Comparison of ENCODE assay signal across 12 cellular contexts in the genomic region with DNA sequence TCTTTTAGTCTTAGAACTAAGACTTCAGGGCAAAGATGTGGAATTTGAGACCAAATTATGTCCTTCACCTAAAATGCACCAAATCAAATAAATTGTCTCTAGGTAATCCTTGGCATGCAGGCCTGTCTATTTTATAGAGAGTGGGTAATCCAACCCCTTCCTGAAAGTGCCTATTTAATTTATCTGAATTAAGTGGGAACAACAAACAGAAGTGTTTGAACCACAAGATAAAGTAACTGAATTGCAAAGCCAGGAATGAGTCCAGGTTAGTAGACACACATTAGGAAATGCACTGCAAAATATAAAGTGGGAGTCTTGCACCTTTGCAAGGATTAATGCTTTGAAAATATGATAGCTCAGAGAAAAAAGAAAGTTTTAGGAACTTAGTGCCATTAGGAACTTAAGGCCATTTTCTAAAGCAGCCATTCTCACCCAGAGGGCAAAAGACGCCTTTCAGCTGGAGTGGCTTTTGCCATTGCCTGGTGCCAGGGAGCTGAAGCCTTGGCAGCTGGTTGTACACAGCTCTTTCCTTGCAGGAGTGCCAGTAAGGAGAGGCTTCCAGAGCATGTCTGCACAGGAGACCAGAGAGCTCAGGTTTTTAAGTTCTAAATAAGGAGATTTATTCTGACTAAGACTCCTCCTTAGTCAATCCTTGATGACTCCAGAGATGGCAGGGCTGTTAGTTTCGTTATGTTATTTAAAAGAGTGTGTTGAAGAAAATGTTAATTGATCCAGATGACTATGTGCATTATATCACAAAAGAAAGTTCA.
DNase-seq lines count a peak whose midpoint lies in the region; ATAC-seq and TF ChIP-seq lines count a peak whose summit lies in the region.
"Had no signal": no experiment of that assay in that cellular context is flagged by ENCODE, and none has a peak within 500 bp of the region (broad histone marks: within the 10 kb centered on the region; RNA-seq: fewer than 3 reads in every experiment).

No MANE protein-coding gene starts in this region.

- no peaks in the 10 kb centered on the region for H3K9me3 ChIP-seq in heart right ventricle
- H3K9me3 ChIP-seq in thyroid gland: no peaks in the 10 kb centered on the region
- no peaks in the 10 kb centered on the region for H3K9me3 ChIP-seq in HAP-1
- no peaks in the 10 kb centered on the region for H3K9me3 ChIP-seq in CD8-positive, alpha-beta T cell (ENCODE audit: low read length)
- H3K9me3 ChIP-seq: ascending aorta, lower lobe of right lung had no signal

- intact Hi-C loops in heart right ventricle (cut with DNase I): no loop called here
- intact Hi-C loops in thyroid gland (cut with DNase I): no loop called here
- intact Hi-C loops in CD8-positive, alpha-beta T cell (cut with DNase I, micrococcal nuclease): no loop called here

- H3K36me3 Mint-ChIP-seq in activated naive CD4-positive, alpha-beta T cell treated with anti-CD3 and anti-CD28 coated beads, Interleukin-2, amount 50 U/mL, for 72 hours: no peaks in the 10 kb centered on the region
- H3K36me3 Mint-ChIP-seq in CD8-positive, alpha-beta T cell: no peaks in the 10 kb centered on the region

- no peak overlapping the region for H3K4me3 Mint-ChIP-seq in CD8-positive, alpha-beta T cell

- no peaks in the 10 kb centered on the region for H3K27me3 ChIP-seq in heart right ventricle
- H3K27me3 ChIP-seq in thyroid gland: no peaks in the 10 kb centered on the region
- H3K27me3 ChIP-seq in HAP-1 (ENCODE audit: low read depth): no peaks in the 10 kb centered on the region
- H3K27me3 ChIP-seq in CD8-positive, alpha-beta T cell (ENCODE audit: insufficient read depth, low read length): no peaks in the 10 kb centered on the region
- H3K27me3 ChIP-seq: ascending aorta had no signal

- 66 to 69% methylated on average over 2 of the region's 2 CpGs for WGBS in heart right ventricle, 2 donors
- WGBS in thyroid gland, 2 donors: 49 to 52% methylated on average over 2 of the region's 2 CpGs

- H3K27me3 Mint-ChIP-seq in CD8-positive, alpha-beta T cell (ENCODE audit: low read depth): peaks cover 6% of the 10 kb centered on the region

- TF ChIP-seq POLR2A in thyroid gland (IDR thresholded peaks at IDR 0.05): no peak

- in situ Hi-C loops in HAP-1 (cut with MboI; ENCODE audit: low sequenced_read_pairs): no loop called here

- H3K4me3 ChIP-seq in heart right ventricle (no peak overlapping the region), thyroid gland (replicated peaks in 1 of 3) (no peak overlapping the region), HAP-1 (no peak overlapping the region)
- H3K4me3 ChIP-seq in CD8-positive, alpha-beta T cell (ENCODE audit: low read depth, low read length): no peak overlapping the region
- H3K4me3 ChIP-seq: ascending aorta, lower lobe of right lung had no signal

- H3K27ac Mint-ChIP-seq in activated naive CD4-positive, alpha-beta T cell treated with anti-CD3 and anti-CD28 coated beads, Interleukin-2, amount 50 U/mL, for 72 hours: peak overlapping the region; percentile 86 to 89
- H3K27ac Mint-ChIP-seq in CD8-positive, alpha-beta T cell: no peak overlapping the region

- peak overlapping the region; percentile 53 for H3K27ac ChIP-seq in VCaP
- no peak overlapping the region for H3K27ac ChIP-seq in heart right ventricle
- H3K27ac ChIP-seq in thyroid gland: peak overlapping the region in 1 of 3 donors; percentile 42
- no peak overlapping the region for H3K27ac ChIP-seq in CD8-positive, alpha-beta T cell (ENCODE audit: low read depth, low read length)
- H3K27ac ChIP-seq: ascending aorta, lower lobe of right lung had no signal

- no peak for TF ChIP-seq CTCF in VCaP (conservative IDR thresholded peaks at IDR 0.05)
- TF ChIP-seq CTCF in heart right ventricle (IDR thresholded peaks at IDR 0.05): no peak
- TF ChIP-seq CTCF in thyroid gland (IDR thresholded peaks at IDR 0.05): no peak
- no peak for TF ChIP-seq CTCF in CD8-positive, alpha-beta T cell (IDR thresholded peaks at IDR 0.05)

- H3K9me3 Mint-ChIP-seq in activated naive CD4-positive, alpha-beta T cell treated with anti-CD3 and anti-CD28 coated beads, Interleukin-2, amount 50 U/mL, for 72 hours: peaks cover 0 to 5% of the 10 kb centered on the region in 2 donors
- no peaks in the 10 kb centered on the region for H3K9me3 Mint-ChIP-seq in CD8-positive, alpha-beta T cell

- peak in 1 of 2 donors; percentile 4 for DNase-seq in activated naive CD4-positive, alpha-beta T cell treated with anti-CD3 and anti-CD28 coated beads, Interleukin-2, amount 50 U/mL, for 72 hours (ENCODE audit: low spot score in 2 of 2)
- DNase-seq in activated naive CD4-positive, alpha-beta T cell treated with Interleukin-2 at 50 U/mL for 16 hours: no peak
- peak; percentile 23 to 36 for DNase-seq in heart right ventricle
- DNase-seq in thyroid gland: peak; percentile 56 to 71
- DNase-seq in HAP-1 (ENCODE audit: low spot score in 2 of 2): no peak
- no peak for DNase-seq in activated gamma-delta T cell treated with Interleukin-2 at 50 U/mL for 16 hours
- DNase-seq in CD8-positive, alpha-beta T cell: no peak
- DNase-seq: effector memory CD4-positive, alpha-beta T cell; lower lobe of right lung; NCI-H1930 had no signal

- H3K36me3 ChIP-seq in heart right ventricle (no peaks in the 10 kb centered on the region), thyroid gland (no peaks in the 10 kb centered on the region), HAP-1 (replicated peaks) (no peaks in the 10 kb centered on the region)
- H3K36me3 ChIP-seq in CD8-positive, alpha-beta T cell (ENCODE audit: insufficient read depth, low read length): no peaks in the 10 kb centered on the region
- H3K36me3 ChIP-seq: ascending aorta, lower lobe of right lung had no signal

- POLR2A ChIA-PET in CD8-positive, alpha-beta T cell (lab: Charles Lee): no interaction called here

- H3K4me1 ChIP-seq in heart right ventricle: peaks cover 0 to 5% (median 0%) of the 10 kb centered on the region in 9 donors
- H3K4me1 ChIP-seq in thyroid gland: peaks cover 0 to 2% of the 10 kb centered on the region in 2 donors
- H3K4me1 ChIP-seq in HAP-1: no peaks in the 10 kb centered on the region
- peaks cover 3% of the 10 kb centered on the region for H3K4me1 ChIP-seq in CD8-positive, alpha-beta T cell (ENCODE audit: insufficient read depth, low read length)
- H3K4me1 ChIP-seq: lower lobe of right lung had no signal

- H3K4me1 Mint-ChIP-seq in CD8-positive, alpha-beta T cell (ENCODE audit: low read depth): peaks cover 5% of the 10 kb centered on the region

- CTCF ChIA-PET in CD8-positive, alpha-beta T cell (lab: Charles Lee): no interaction called here

- peak; percentile 51 to 74 for ATAC-seq in activated naive CD4-positive, alpha-beta T cell treated with anti-CD3 and anti-CD28 coated beads, Interleukin-2, amount 50 U/mL, for 72 hours
- peak; percentile 20 to 88 (median 73) for ATAC-seq in heart right ventricle
- ATAC-seq in CD8-positive, alpha-beta T cell: no peak

Comparison
In these comparisons a context has a peak if more than half of its experiments do, and no peak if none do; other contexts are left out.
1. DNase-seq: peak in heart right ventricle (2 of 2) and thyroid gland (2 of 2); none in activated naive CD4-positive, alpha-beta T cell treated with Interleukin-2 at 50 U/mL for 16 hours (single experiment), HAP-1 (0 of 2), activated gamma-delta T cell treated with Interleukin-2 at 50 U/mL for 16 hours (single experiment) and CD8-positive, alpha-beta T cell (0 of 7).